In genomic region chr11:67320011-67320410, GRCh38 we compare ENCODE assay signal across 24 cellular contexts. TPM values are rescaled to one million over a fixed set of nuclear protein-coding genes. Genes with fewer than 3 reads are reported as not detected.
"Had no signal": no experiment of that assay in that cellular context is flagged by ENCODE, and none has a peak within 500 bp of the region (broad histone marks: within the 10 kb centered on the region; RNA-seq: fewer than 3 reads in every experiment).

No MANE protein-coding gene starts in this region.

- H3K27ac Mint-ChIP-seq: activated CD4-positive, alpha-beta memory T cell treated with anti-CD3 and anti-CD28 coated beads, Interleukin-2, amount 10 ng/mL, durations not matched to agents 7 days and 5 days; activated CD4-positive, alpha-beta T cell treated with anti-CD3 and anti-CD28 coated beads, Interleukin-2, amount 10 ng/mL, durations not matched to agents 7 days and 5 days; activated naive CD4-positive, alpha-beta T cell treated with anti-CD3 and anti-CD28 coated beads, Interleukin-2, amount 50 U/mL, for 72 hours; effector memory CD8-positive, alpha-beta T cell had no signal

- H3K4me1 ChIP-seq: foreskin keratinocyte had no signal

- DNase-seq: activated CD4-positive, alpha-beta memory T cell treated with anti-CD3 and anti-CD28 coated beads, Interleukin-2, amount 10 ng/mL, durations not matched to agents 7 days and 5 days; activated CD4-positive, alpha-beta T cell treated with anti-CD3 and anti-CD28 coated beads, Interleukin-2, amount 10 ng/mL, durations not matched to agents 7 days and 5 days; activated CD4-positive, CD25-positive, alpha-beta regulatory T cell treated with anti-CD3 and anti-CD28 coated beads, Interleukin-2, amount 50 U/mL, for 72 hours; activated CD8-positive, alpha-beta memory T cell treated with anti-CD3 and anti-CD28 coated beads, Interleukin-2, amount 50 U/mL, for 48 hours; activated naive CD4-positive, alpha-beta T cell; activated T-cell treated with anti-CD3 and anti-CD28 coated beads, Interleukin-2, amount 50 U/mL, for 4 hours; anterior cingulate cortex; cerebellar nuclear complex; effector memory CD8-positive, alpha-beta T cell; erythroblast; foreskin keratinocyte; islet precursor cell; left ventricle myocardium inferior; mesendoderm; natural killer cell; stimulated activated CD4-positive, alpha-beta T cell treated with anti-CD3 and anti-CD28 coated beads, Interleukin-15, amount 100 ng/mL, for 24 hours; stimulated activated CD4-positive, alpha-beta T cell treated with anti-CD3 and anti-CD28 coated beads, Interleukin-2, amount 100 ng/mL, for 24 hours; stimulated activated naive CD4-positive, alpha-beta T cell had no signal

- H3K9me3 ChIP-seq: left ventricle myocardium inferior, right atrium auricular region, tibial nerve had no signal

- H3K9me3 Mint-ChIP-seq: activated CD4-positive, alpha-beta memory T cell treated with anti-CD3 and anti-CD28 coated beads, Interleukin-2, amount 10 ng/mL, durations not matched to agents 7 days and 5 days; activated CD4-positive, alpha-beta T cell treated with anti-CD3 and anti-CD28 coated beads, Interleukin-2, amount 10 ng/mL, durations not matched to agents 7 days and 5 days; activated naive CD4-positive, alpha-beta T cell treated with anti-CD3 and anti-CD28 coated beads, Interleukin-2, amount 50 U/mL, for 72 hours; activated T-cell treated with anti-CD3 and anti-CD28 coated beads, Interleukin-2, amount 50 U/mL, for 4 hours; effector memory CD8-positive, alpha-beta T cell; natural killer cell had no signal

- H3K36me3 Mint-ChIP-seq: natural killer cell had no signal

- H3K27me3 ChIP-seq: foreskin keratinocyte, right atrium auricular region, tibial nerve had no signal

- H3K4me3 ChIP-seq: coronary artery, left ventricle myocardium inferior, lung, right atrium auricular region, tibial nerve had no signal

- H3K36me3 ChIP-seq: left ventricle myocardium inferior, right atrium auricular region had no signal

- ATAC-seq: activated naive CD4-positive, alpha-beta T cell treated with anti-CD3 and anti-CD28 coated beads, Interleukin-2, amount 50 U/mL, for 72 hours; activated T-cell treated with anti-CD3 and anti-CD28 coated beads, Interleukin-2, amount 50 U/mL, for 4 hours; effector memory CD8-positive, alpha-beta T cell; foreskin keratinocyte; natural killer cell had no signal

- H3K4me3 Mint-ChIP-seq: activated CD4-positive, alpha-beta memory T cell treated with anti-CD3 and anti-CD28 coated beads, Interleukin-2, amount 10 ng/mL, durations not matched to agents 7 days and 5 days; activated CD4-positive, alpha-beta T cell treated with anti-CD3 and anti-CD28 coated beads, Interleukin-2, amount 10 ng/mL, durations not matched to agents 7 days and 5 days; activated T-cell treated with anti-CD3 and anti-CD28 coated beads, Interleukin-2, amount 50 U/mL, for 4 hours; effector memory CD8-positive, alpha-beta T cell; natural killer cell had no signal

- H3K27me3 Mint-ChIP-seq: activated CD4-positive, alpha-beta memory T cell treated with anti-CD3 and anti-CD28 coated beads, Interleukin-2, amount 10 ng/mL, durations not matched to agents 7 days and 5 days; effector memory CD8-positive, alpha-beta T cell had no signal

- H3K27ac ChIP-seq: coronary artery, foreskin keratinocyte, left ventricle myocardium inferior, right atrium auricular region, tibial nerve had no signal

RNA-seq across cellular contexts. Expression of gene CLCF1, which starts 53.4 kb away (rescaled TPM):
- total RNA-seq: temporal lobe had no signal
